Comparison of ENCODE assay signal across 1 cellular context in the genomic region with DNA sequence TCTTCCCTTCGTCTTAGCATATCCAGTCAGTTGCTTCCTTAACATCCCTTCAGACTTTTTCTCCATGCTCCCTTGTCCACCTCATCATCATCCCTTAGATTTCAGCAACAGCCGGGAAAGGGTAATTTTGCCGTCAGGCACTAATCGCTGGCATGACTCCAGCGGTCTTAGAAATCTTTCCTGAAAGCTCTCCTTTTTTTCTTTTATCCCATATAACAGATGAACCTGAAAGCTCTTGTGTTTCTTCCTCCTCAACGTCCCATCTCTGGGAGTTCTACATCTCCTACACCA.
TF ChIP-seq lines count a peak whose summit lies in the region.

No MANE protein-coding gene starts in this region.

TF ChIP-seq in GM23338, 12 proteins besides CTCF, POLR2A, EP300 and RAD21:
- no peak for TF ChIP-seq ZNF331 (CRISPR knock-in tag; IDR thresholded peaks at IDR 0.05; ENCODE audit: low read depth)
- no peak for TF ChIP-seq STAT1 (IDR thresholded peaks at IDR 0.05; ENCODE audit: unreplicated experiment)
- TF ChIP-seq, protein P1, sequence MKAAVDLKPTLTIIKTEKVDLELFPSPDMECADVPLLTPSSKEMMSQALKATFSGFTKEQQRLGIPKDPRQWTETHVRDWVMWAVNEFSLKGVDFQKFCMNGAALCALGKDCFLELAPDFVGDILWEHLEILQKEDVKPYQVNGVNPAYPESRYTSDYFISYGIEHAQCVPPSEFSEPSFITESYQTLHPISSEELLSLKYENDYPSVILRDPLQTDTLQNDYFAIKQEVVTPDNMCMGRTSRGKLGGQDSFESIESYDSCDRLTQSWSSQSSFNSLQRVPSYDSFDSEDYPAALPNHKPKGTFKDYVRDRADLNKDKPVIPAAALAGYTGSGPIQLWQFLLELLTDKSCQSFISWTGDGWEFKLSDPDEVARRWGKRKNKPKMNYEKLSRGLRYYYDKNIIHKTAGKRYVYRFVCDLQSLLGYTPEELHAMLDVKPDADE (IDR thresholded peaks at IDR 0.05): no peak
- TF ChIP-seq EZH2phosphoT487 (IDR thresholded peaks at IDR 0.05; ENCODE audit: unreplicated experiment): no peak
- TF ChIP-seq NANOG (IDR thresholded peaks at IDR 0.05; ENCODE audit: borderline replicate concordance): no peak
- TF ChIP-seq ZNF114 (CRISPR knock-in tag; IDR thresholded peaks at IDR 0.05): no peak
- TF ChIP-seq CREB1 (CRISPR knock-in tag; IDR thresholded peaks at IDR 0.05; ENCODE audit: low read depth): no peak
- TF ChIP-seq JUNB (IDR thresholded peaks at IDR 0.05; ENCODE audit: unreplicated experiment): no peak
- TF ChIP-seq, protein P2, sequence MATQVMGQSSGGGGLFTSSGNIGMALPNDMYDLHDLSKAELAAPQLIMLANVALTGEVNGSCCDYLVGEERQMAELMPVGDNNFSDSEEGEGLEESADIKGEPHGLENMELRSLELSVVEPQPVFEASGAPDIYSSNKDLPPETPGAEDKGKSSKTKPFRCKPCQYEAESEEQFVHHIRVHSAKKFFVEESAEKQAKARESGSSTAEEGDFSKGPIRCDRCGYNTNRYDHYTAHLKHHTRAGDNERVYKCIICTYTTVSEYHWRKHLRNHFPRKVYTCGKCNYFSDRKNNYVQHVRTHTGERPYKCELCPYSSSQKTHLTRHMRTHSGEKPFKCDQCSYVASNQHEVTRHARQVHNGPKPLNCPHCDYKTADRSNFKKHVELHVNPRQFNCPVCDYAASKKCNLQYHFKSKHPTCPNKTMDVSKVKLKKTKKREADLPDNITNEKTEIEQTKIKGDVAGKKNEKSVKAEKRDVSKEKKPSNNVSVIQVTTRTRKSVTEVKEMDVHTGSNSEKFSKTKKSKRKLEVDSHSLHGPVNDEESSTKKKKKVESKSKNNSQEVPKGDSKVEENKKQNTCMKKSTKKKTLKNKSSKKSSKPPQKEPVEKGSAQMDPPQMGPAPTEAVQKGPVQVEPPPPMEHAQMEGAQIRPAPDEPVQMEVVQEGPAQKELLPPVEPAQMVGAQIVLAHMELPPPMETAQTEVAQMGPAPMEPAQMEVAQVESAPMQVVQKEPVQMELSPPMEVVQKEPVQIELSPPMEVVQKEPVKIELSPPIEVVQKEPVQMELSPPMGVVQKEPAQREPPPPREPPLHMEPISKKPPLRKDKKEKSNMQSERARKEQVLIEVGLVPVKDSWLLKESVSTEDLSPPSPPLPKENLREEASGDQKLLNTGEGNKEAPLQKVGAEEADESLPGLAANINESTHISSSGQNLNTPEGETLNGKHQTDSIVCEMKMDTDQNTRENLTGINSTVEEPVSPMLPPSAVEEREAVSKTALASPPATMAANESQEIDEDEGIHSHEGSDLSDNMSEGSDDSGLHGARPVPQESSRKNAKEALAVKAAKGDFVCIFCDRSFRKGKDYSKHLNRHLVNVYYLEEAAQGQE (IDR thresholded peaks at IDR 0.05; ENCODE audit: unreplicated experiment): no peak
- TF ChIP-seq EZH2 (IDR thresholded peaks at IDR 0.05; ENCODE audit: low read depth, unreplicated experiment): no peak
- TF ChIP-seq, protein P3, sequence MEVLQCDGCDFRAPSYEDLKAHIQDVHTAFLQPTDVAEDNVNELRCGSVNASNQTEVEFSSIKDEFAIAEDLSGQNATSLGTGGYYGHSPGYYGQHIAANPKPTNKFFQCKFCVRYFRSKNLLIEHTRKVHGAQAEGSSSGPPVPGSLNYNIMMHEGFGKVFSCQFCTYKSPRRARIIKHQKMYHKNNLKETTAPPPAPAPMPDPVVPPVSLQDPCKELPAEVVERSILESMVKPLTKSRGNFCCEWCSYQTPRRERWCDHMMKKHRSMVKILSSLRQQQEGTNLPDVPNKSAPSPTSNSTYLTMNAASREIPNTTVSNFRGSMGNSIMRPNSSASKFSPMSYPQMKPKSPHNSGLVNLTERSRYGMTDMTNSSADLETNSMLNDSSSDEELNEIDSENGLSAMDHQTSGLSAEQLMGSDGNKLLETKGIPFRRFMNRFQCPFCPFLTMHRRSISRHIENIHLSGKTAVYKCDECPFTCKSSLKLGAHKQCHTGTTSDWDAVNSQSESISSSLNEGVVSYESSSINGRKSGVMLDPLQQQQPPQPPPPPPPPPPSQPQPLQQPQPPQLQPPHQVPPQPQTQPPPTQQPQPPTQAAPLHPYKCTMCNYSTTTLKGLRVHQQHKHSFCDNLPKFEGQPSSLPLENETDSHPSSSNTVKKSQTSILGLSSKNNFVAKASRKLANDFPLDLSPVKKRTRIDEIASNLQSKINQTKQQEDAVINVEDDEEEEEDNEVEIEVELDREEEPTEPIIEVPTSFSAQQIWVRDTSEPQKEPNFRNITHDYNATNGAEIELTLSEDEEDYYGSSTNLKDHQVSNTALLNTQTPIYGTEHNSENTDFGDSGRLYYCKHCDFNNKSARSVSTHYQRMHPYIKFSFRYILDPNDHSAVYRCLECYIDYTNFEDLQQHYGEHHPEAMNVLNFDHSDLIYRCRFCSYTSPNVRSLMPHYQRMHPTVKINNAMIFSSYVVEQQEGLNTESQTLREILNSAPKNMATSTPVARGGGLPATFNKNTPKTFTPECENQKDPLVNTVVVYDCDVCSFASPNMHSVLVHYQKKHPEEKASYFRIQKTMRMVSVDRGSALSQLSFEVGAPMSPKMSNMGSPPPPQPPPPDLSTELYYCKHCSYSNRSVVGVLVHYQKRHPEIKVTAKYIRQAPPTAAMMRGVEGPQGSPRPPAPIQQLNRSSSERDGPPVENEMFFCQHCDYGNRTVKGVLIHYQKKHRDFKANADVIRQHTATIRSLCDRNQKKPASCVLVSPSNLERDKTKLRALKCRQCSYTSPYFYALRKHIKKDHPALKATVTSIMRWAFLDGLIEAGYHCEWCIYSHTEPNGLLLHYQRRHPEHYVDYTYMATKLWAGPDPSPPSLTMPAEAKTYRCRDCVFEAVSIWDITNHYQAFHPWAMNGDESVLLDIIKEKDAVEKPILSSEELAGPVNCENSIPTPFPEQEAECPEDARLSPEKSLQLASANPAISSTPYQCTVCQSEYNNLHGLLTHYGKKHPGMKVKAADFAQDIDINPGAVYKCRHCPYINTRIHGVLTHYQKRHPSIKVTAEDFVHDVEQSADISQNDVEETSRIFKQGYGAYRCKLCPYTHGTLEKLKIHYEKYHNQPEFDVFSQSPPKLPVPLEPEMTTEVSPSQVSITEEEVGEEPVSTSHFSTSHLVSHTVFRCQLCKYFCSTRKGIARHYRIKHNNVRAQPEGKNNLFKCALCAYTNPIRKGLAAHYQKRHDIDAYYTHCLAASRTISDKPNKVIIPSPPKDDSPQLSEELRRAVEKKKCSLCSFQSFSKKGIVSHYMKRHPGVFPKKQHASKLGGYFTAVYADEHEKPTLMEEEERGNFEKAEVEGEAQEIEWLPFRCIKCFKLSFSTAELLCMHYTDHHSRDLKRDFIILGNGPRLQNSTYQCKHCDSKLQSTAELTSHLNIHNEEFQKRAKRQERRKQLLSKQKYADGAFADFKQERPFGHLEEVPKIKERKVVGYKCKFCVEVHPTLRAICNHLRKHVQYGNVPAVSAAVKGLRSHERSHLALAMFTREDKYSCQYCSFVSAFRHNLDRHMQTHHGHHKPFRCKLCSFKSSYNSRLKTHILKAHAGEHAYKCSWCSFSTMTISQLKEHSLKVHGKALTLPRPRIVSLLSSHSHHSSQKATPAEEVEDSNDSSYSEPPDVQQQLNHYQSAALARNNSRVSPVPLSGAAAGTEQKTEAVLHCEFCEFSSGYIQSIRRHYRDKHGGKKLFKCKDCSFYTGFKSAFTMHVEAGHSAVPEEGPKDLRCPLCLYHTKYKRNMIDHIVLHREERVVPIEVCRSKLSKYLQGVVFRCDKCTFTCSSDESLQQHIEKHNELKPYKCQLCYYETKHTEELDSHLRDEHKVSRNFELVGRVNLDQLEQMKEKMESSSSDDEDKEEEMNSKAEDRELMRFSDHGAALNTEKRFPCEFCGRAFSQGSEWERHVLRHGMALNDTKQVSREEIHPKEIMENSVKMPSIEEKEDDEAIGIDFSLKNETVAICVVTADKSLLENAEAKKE (CRISPR knock-in tag; IDR thresholded peaks at IDR 0.05): no peak
- no peak for TF ChIP-seq POLR2AphosphoS5 (IDR thresholded peaks at IDR 0.05; ENCODE audit: low read depth)
